In genomic region chr4:137263206-137263605, GRCh38 we compare ENCODE assay signal across 29 cellular contexts.
"Had no signal": no experiment of that assay in that cellular context is flagged by ENCODE, and none has a peak within 500 bp of the region (broad histone marks: within the 10 kb centered on the region; RNA-seq: fewer than 3 reads in every experiment).

No MANE protein-coding gene starts in this region.

- H3K4me3 ChIP-seq: adrenal gland, body of pancreas, esophagus squamous epithelium, gastroesophageal sphincter, heart right ventricle had no signal

- H3K4me1 ChIP-seq: adrenal gland, body of pancreas, esophagus squamous epithelium, gastroesophageal sphincter, heart right ventricle had no signal

- H3K27ac ChIP-seq: adrenal gland, body of pancreas, esophagus squamous epithelium, gastroesophageal sphincter, heart right ventricle, WERI-Rb-1 had no signal

- H3K9me3 ChIP-seq: adrenal gland, body of pancreas, esophagus squamous epithelium, gastroesophageal sphincter, heart right ventricle had no signal

- DNase-seq: activated B cell treated with CpG ODN at 0.5 μM for 24 hours; activated CD4-positive, alpha-beta T cell treated with anti-CD3 and anti-CD28 coated beads for 48 hours; activated CD4-positive, alpha-beta T cell treated with anti-CD3 and anti-CD28 coated beads, Interleukin-2, amount 50 U/mL, for 1 hour; activated CD4-positive, alpha-beta T cell treated with anti-CD3 and anti-CD28 coated beads, Interleukin-2, amount 50 U/mL, for 48 hours; activated CD8-positive, alpha-beta memory T cell treated with anti-CD3 and anti-CD28 coated beads for 24 hours; activated CD8-positive, alpha-beta T cell treated with anti-CD3 and anti-CD28 coated beads for 36 hours; activated effector memory CD4-positive, alpha-beta T cell treated with anti-CD3 and anti-CD28 coated beads, Interleukin-2, amount 50 U/mL, for 16 hours; activated naive CD4-positive, alpha-beta T cell treated with anti-CD3 and anti-CD28 coated beads for 36 hours; activated naive CD8-positive, alpha-beta T cell treated with anti-CD3 and anti-CD28 coated beads for 36 hours; activated naive CD8-positive, alpha-beta T cell treated with anti-CD3 and anti-CD28 coated beads, Interleukin-2, amount 50 U/mL, for 24 hours; activated T-cell treated with anti-CD3 and anti-CD28 coated beads, Interleukin-2, amount 50 U/mL, for 1 hour; activated T-cell treated with anti-CD3 and anti-CD28 coated beads, Interleukin-2, amount 50 U/mL, for 48 hours; adrenal gland; amygdala; aorta; body of pancreas; caudate nucleus; cortex of kidney; dermis blood vessel endothelial cell; effector CD4-positive, alpha-beta T cell; effector memory CD8-positive, alpha-beta T cell; erythroblast; esophagus squamous epithelium; foreskin melanocyte; heart right ventricle; T-helper 9 cell; WERI-Rb-1 had no signal

- H3K27me3 ChIP-seq: adrenal gland, body of pancreas, esophagus squamous epithelium, gastroesophageal sphincter, heart right ventricle had no signal

- H3K36me3 ChIP-seq: adrenal gland, esophagus squamous epithelium, gastroesophageal sphincter, heart right ventricle, WERI-Rb-1 had no signal

- ATAC-seq: activated CD4-positive, CD25-positive, alpha-beta regulatory T cell treated with anti-CD3 and anti-CD28 coated beads, Interleukin-2, amount 50 U/mL, for 24 hours; activated CD8-positive, alpha-beta T cell treated with anti-CD3 and anti-CD28 coated beads for 36 hours; activated naive CD8-positive, alpha-beta T cell treated with anti-CD3 and anti-CD28 coated beads, Interleukin-2, amount 50 U/mL, for 24 hours; body of pancreas; effector memory CD8-positive, alpha-beta T cell; gastroesophageal sphincter; heart right ventricle had no signal
